In the genomic region with DNA sequence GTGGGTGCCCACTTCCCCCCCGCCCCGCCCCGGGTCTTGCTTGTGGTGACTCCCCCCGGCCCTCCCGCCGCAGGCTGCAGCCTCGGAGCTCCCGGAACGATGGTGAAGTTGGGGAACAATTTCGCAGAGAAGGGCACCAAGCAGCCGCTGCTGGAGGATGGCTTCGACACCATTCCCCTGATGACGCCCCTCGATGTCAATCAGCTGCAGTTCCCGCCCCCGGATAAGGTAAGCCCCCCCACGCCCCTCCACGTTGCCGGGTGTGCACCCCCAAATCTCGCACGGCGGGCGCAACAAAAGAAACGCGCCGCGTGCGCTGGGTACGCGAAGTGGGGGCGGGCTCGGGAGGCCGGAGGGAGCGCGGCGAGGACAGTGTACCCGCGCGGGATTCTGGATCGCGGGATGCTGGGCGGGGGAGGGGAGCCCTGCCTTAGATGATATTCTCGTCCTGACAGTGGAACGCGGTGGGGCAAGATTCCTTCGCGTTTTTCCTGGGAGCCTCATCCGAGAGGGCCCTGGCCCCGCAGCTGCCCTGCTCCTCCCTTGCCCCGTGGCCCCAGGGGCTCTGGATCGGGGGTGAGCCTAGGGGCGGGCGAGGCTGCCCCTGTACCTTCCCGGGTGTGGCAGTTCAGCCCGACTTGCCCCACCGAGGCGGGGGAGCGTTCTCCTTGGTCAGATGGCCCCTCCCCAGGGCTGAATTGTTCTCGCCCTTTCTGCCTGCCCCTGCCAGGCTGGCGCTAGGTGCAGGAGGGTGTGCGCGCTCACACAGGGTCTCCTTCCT, we compare ENCODE assay signal across 1 cellular context.
TF ChIP-seq lines count a peak whose summit lies in the region.

No MANE protein-coding gene starts in this region.

TF ChIP-seq in H1, 55 proteins besides CTCF, POLR2A, EP300 and RAD21 (continued from another document):
- TF ChIP-seq, protein P1, sequence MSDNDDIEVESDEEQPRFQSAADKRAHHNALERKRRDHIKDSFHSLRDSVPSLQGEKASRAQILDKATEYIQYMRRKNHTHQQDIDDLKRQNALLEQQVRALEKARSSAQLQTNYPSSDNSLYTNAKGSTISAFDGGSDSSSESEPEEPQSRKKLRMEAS (IDR thresholded peaks at IDR 0.05) = peak; percentile 51; the same call in 1 of the 2 replicates
- no peak for TF ChIP-seq BRCA1 (IDR thresholded peaks at IDR 0.05; ENCODE audit: low read depth, low read length)
- TF ChIP-seq, protein P2, sequence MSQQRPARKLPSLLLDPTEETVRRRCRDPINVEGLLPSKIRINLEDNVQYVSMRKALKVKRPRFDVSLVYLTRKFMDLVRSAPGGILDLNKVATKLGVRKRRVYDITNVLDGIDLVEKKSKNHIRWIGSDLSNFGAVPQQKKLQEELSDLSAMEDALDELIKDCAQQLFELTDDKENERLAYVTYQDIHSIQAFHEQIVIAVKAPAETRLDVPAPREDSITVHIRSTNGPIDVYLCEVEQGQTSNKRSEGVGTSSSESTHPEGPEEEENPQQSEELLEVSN (IDR thresholded peaks at IDR 0.05) = peak; percentile 55; the same call in 1 of the 2 replicates
- no peak for TF ChIP-seq ASH2L (IDR thresholded peaks at IDR 0.05; ENCODE audit: low read length)
- peak; percentile 43 for TF ChIP-seq EZH2 (IDR thresholded peaks at IDR 0.05; ENCODE audit: low read depth, low read length, severe bottlenecking)
- peak; percentile 63 for TF ChIP-seq SUZ12 (IDR thresholded peaks at IDR 0.05; ENCODE audit: low read length)
